Comparison of ENCODE assay signal across 8 cellular contexts in the genomic region with DNA sequence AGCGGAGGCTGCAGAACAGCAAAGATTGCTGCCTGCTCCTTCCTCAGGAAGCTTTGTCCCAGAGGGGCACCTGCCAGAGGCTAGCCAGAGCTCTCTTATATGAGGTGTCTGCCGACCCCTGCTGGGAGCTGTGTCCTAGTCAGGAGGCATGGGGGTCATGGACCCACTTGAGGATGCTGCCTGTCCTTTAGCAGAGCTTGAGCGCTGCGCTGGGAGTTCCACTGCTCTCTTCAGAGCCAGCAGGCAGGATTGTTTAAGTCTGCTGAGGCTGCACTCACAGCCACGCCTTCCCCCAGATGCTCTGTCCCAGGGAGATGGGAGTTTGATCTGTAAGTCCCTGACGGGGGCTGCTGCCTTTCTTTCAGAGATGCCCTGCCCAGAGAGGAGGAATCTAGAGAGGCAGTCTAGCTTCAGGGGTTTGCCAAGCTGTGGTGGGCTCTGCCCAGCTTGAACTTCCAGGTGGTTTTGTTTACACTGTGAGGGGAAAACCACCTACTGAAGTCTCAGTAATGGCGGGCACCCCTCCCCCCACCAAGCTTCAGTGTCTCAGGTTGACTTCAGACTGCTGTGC. TPM values are rescaled to one million over a fixed set of nuclear protein-coding genes. Genes with fewer than 3 reads are reported as not detected.
DNase-seq lines count a peak whose midpoint lies in the region; ATAC-seq, FAIRE-seq and TF ChIP-seq lines count a peak whose summit lies in the region.

No MANE protein-coding gene starts in this region.

- H3K9me3 Mint-ChIP-seq in activated CD8-positive, alpha-beta T cell treated with anti-CD3 and anti-CD28 coated beads, Interleukin-2, amount 10 ng/mL, durations not matched to agents 7 days and 5 days (ENCODE audit: insufficient read depth), result peaks cover 22% of the 10 kb centered on the region
- H3K9me3 Mint-ChIP-seq in natural killer cell, result peaks cover 3% of the 10 kb centered on the region in 2 donors

- no peak for TF ChIP-seq CTCF in natural killer cell (IDR thresholded peaks at IDR 0.05)

- ATAC-seq in HG03354 (IDR thresholded peaks at IDR 0.05; ENCODE audit: poor library complexity, severe bottlenecking, unreplicated experiment) (peak; percentile 38), natural killer cell (peak; percentile 52 to 81 (median 77)), GM18861 (IDR thresholded peaks at IDR 0.05; ENCODE audit: unreplicated experiment) (no peak)
- ATAC-seq in activated CD8-positive, alpha-beta T cell treated with anti-CD3 and anti-CD28 coated beads, Interleukin-2, amount 10 ng/mL, durations not matched to agents 7 days and 5 days, result peak; percentile 64

- no peak for DNase-seq in GM18507 (ENCODE audit: extremely low spot score, insufficient read length, low read depth)
- peak; percentile 71 for DNase-seq in activated CD8-positive, alpha-beta T cell treated with anti-CD3 and anti-CD28 coated beads, Interleukin-2, amount 10 ng/mL, durations not matched to agents 7 days and 5 days
- peak; percentile 40 for DNase-seq in natural killer cell
- DNase-seq in HK-2 (ENCODE audit: unreplicated experiment), result no peak
- no peak for DNase-seq in SHP77 (lab: John Stamatoyannopoulos, UW)
- DNase-seq in Kasumi-1 (lab: John Stamatoyannopoulos, UW), result no peak

- peak overlapping the region; percentile 83 for H3K27ac Mint-ChIP-seq in activated CD8-positive, alpha-beta T cell treated with anti-CD3 and anti-CD28 coated beads, Interleukin-2, amount 10 ng/mL, durations not matched to agents 7 days and 5 days
- peak overlapping the region; percentile 69 to 84 for H3K27ac Mint-ChIP-seq in natural killer cell

- FAIRE-seq in GM18507 (lab: Jason Lieb, UNC), result peak; percentile 48

- H3K4me1 Mint-ChIP-seq in activated CD8-positive, alpha-beta T cell treated with anti-CD3 and anti-CD28 coated beads, Interleukin-2, amount 10 ng/mL, durations not matched to agents 7 days and 5 days (ENCODE audit: low read depth), result peaks cover 86% of the 10 kb centered on the region
- H3K4me1 Mint-ChIP-seq in natural killer cell, result peaks cover 79% of the 10 kb centered on the region in 2 donors

- no peaks in the 10 kb centered on the region for H3K27me3 Mint-ChIP-seq in activated CD8-positive, alpha-beta T cell treated with anti-CD3 and anti-CD28 coated beads, Interleukin-2, amount 10 ng/mL, durations not matched to agents 7 days and 5 days (ENCODE audit: low read depth)
- H3K27me3 Mint-ChIP-seq in natural killer cell (ENCODE audit: low read depth in 2 of 2), result no peaks in the 10 kb centered on the region

- H3K4me3 Mint-ChIP-seq in activated CD8-positive, alpha-beta T cell treated with anti-CD3 and anti-CD28 coated beads, Interleukin-2, amount 10 ng/mL, durations not matched to agents 7 days and 5 days, result peak overlapping the region; percentile 58
- H3K4me3 Mint-ChIP-seq in natural killer cell, result peak overlapping the region; percentile 38

- H3K36me3 Mint-ChIP-seq in activated CD8-positive, alpha-beta T cell treated with anti-CD3 and anti-CD28 coated beads, Interleukin-2, amount 10 ng/mL, durations not matched to agents 7 days and 5 days (ENCODE audit: low read depth), result peaks cover 70% of the 10 kb centered on the region
- H3K36me3 Mint-ChIP-seq in natural killer cell, result peaks cover 15% of the 10 kb centered on the region

- CTCF ChIA-PET in activated CD8-positive, alpha-beta T cell treated with anti-CD3 and anti-CD28 coated beads, Interleukin-2, amount 10 ng/mL, durations not matched to agents 7 days and 5 days (lab: Charles Lee), result interaction anchor here (0.8 to 2.7 kb wide), 5 partner anchors 9 to 316 kb away, joined by 3 to 13 read pairs (median 4); a partner anchor contains a TSS

- POLR2A ChIA-PET in activated CD8-positive, alpha-beta T cell treated with anti-CD3 and anti-CD28 coated beads, Interleukin-2, amount 10 ng/mL, durations not matched to agents 7 days and 5 days (lab: Charles Lee), result interaction anchor here (0.8 to 2.5 kb wide), 3 partner anchors 10 to 166 kb away, joined by 3 to 20 read pairs (median 4); a partner anchor contains a TSS

- intact Hi-C loops in natural killer cell (cut with micrococcal nuclease), result no loop called here

RNA-seq across cellular contexts. Expression of a gene that starts 10.9 kb away (rescaled TPM):
- 10 to 100 TPM; 74.2 to 77.3 TPM for total RNA-seq in activated CD8-positive, alpha-beta T cell treated with anti-CD3 and anti-CD28 coated beads, Interleukin-2, amount 10 ng/mL, durations not matched to agents 7 days and 5 days
- total RNA-seq in natural killer cell, result 10 to 100 TPM; 28.3 to 32.7 (median 29.5) TPM

Comparison
In these comparisons a context has a peak if more than half of its experiments do, and no peak if none do; other contexts are left out.
1. DNase-seq: peak in activated CD8-positive, alpha-beta T cell treated with anti-CD3 and anti-CD28 coated beads, Interleukin-2, amount 10 ng/mL, durations not matched to agents 7 days and 5 days (single experiment) and natural killer cell (single experiment); none in GM18507 (single experiment), HK-2 (single experiment), SHP77 (0 of 2) and Kasumi-1 (0 of 2).